1 cellular context compared by ENCODE assay signal in genomic region chr9:36036253-36036779, GRCh38.
TF ChIP-seq lines count a peak whose summit lies in the region.

No MANE protein-coding gene starts in this region.

TF ChIP-seq in HEK293, 187 proteins besides CTCF, POLR2A, EP300 and RAD21 (continued from another document):
- TF ChIP-seq PRDM4 (tag by site-specific recombination; IDR thresholded peaks at IDR 0.05) (no peak), BCL11B (tag by site-specific recombination; IDR thresholded peaks at IDR 0.05; ENCODE audit: low read depth) (no peak)
TF ChIP-seq in HEK293: peak in this region for 3.
